ENCODE assay signal across 8 cellular contexts in the genomic region with DNA sequence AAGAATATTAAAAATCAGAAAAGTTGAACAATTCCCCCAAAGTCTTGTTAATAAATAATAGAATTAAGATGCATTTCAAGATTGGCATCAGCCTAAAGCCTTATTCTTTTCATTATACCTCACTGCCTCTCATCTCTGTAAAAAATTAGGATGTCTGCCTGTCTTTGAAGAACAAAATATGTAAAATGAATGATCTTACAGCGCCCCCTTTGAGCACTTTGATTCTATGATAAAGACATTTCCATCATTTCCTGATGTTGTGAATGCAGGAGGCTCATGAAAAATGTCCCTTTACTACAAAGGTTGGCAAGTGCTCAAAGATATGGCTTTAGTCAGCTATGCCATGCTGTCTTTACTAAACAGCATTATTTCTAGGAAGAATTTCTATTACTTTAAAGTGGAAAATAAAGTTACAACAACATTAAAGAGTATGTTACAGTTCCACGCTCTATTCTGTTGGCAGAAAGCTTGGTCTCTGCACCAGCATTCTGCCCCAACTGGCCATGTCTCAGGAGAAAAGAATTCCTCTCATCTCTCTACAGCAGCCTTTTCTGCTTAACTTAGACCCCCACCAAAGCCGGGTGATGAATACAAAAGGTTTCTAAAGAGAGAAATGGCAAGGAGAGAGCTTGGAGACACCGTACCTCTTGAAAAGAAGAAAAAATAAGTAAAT.
DNase-seq lines count a peak whose midpoint lies in the region; ATAC-seq and TF ChIP-seq lines count a peak whose summit lies in the region.

No MANE protein-coding gene starts in this region.

- H3K4me1 ChIP-seq in ovary (ENCODE audit: insufficient read depth): no peaks in the 10 kb centered on the region

- H3K4me3 ChIP-seq in ovary: no peak overlapping the region

- H3K27ac ChIP-seq in C4-2B (no peak overlapping the region), ovary (no peak overlapping the region)

- DNase-seq in HS-27A (ENCODE audit: low read depth) (peak; percentile 62), SW 1271 (lab: John Stamatoyannopoulos, UW) (peak; percentile 24 to 69), iris pigment epithelial cell (ENCODE audit: low read depth) (peak; percentile 59), ovary (no peak)

- TF ChIP-seq EP300 in ovary (IDR thresholded peaks at IDR 0.05): no peak

- ATAC-seq in GM19452 (IDR thresholded peaks at IDR 0.05; ENCODE audit: unreplicated experiment) (no peak), GM18868 (IDR thresholded peaks at IDR 0.05; ENCODE audit: unreplicated experiment) (no peak), HG03354 (IDR thresholded peaks at IDR 0.05; ENCODE audit: poor library complexity, severe bottlenecking, unreplicated experiment) (no peak)

- TF ChIP-seq CTCF in C4-2B (conservative IDR thresholded peaks at IDR 0.05) (peak; percentile 36), ovary (IDR thresholded peaks at IDR 0.05) (no peak)

- WGBS in ovary, 3 donors: 56 to 62% (median 59%) methylated on average over 4 of the region's 4 CpGs

- H3K9me3 ChIP-seq in ovary: no peaks in the 10 kb centered on the region

- H3K36me3 ChIP-seq in ovary: no peaks in the 10 kb centered on the region

- H3K27me3 ChIP-seq in ovary: no peaks in the 10 kb centered on the region

- intact Hi-C loops in ovary (cut with DNase I): no loop called here

- no peak for TF ChIP-seq POLR2A in ovary (IDR thresholded peaks at IDR 0.05)

Comparison
In these comparisons a context has a peak if more than half of its experiments do, and no peak if none do; other contexts are left out.
1. DNase-seq: peak in HS-27A (single experiment), SW 1271 (2 of 2) and iris pigment epithelial cell (single experiment); none in ovary (0 of 5).